1 cellular context compared by ENCODE assay signal in the genomic region with DNA sequence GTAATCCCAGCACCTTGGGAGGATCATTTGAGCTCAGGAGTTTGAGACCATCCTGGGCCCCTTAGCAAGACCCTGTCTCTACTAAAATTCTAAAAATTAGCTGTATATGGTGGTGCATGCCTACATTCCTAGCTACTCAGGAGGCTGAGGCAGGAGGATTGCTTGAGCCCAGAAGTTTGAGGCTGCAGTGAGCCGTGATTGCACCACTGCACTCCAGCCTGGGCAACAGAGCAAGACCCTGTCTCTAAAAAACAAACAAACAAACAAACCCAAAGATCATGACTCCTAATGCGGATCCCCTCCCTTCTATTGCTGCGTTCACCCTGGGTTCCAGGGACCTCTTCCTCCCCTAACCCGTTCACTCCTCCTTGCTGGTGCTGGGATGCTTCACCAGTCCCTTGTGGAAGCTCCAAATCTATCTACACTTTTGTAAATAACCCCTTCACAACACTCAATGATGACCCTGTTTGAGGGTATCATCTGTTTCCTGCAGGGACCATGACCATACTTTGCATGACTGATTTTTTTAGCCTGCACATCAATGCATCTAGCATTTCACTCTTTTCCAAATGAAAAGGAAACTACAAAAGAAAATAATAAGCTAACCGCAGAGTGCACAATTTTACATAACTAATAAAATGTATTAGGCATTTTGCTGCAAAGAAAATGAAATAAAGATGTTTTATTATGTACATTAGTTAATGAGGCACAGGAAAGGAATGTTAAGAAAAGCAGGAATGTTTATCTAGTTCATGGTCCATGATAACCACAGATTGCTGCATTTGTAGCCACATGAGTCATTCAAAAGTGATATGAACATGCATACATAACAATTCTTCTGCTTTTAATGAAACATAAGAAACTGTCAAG.
TF ChIP-seq lines count a peak whose summit lies in the region.

No MANE protein-coding gene starts in this region.

TF ChIP-seq in IMR-90, 13 proteins besides CTCF, POLR2A, EP300 and RAD21 (continued from another document):
- TF ChIP-seq CEBPB (IDR thresholded peaks at IDR 0.05; ENCODE audit: low read depth, low read length), result peak; percentile 89
- TF ChIP-seq, protein P1, sequence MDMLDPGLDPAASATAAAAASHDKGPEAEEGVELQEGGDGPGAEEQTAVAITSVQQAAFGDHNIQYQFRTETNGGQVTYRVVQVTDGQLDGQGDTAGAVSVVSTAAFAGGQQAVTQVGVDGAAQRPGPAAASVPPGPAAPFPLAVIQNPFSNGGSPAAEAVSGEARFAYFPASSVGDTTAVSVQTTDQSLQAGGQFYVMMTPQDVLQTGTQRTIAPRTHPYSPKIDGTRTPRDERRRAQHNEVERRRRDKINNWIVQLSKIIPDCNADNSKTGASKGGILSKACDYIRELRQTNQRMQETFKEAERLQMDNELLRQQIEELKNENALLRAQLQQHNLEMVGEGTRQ (IDR thresholded peaks at IDR 0.05; ENCODE audit: low read depth, low read length), result no peak
- TF ChIP-seq CHD1 (IDR thresholded peaks at IDR 0.05; ENCODE audit: low read depth, low read length), result no peak
